In genomic region chr4:113170818-113171468, GRCh38 we compare ENCODE assay signal across 1 cellular context.
A peak's percentile ranks its signal among the peaks of the same experiment; 100 is the strongest.
TF ChIP-seq lines count a peak whose summit lies in the region.

No MANE protein-coding gene starts in this region.

TF ChIP-seq in HepG2, 621 proteins besides CTCF, POLR2A, EP300 and RAD21 (continued from another document and continues in another):
- TF ChIP-seq HNF1A (IDR thresholded peaks at IDR 0.05; ENCODE audit: low read depth) (0 out of 2 replicates have a peak, but pooled peaks have one; percentile 40), HNF1A (CRISPR knock-in tag; IDR thresholded peaks at IDR 0.05; ENCODE audit: borderline replicate concordance) (peak; percentile 52; the same call in 1 of the 2 replicates), ATF2 (CRISPR knock-in tag; IDR thresholded peaks at IDR 0.05) (no peak; the same call in 1 of the 2 replicates), CREM (IDR thresholded peaks at IDR 0.05) (peak; percentile 66), CREM (CRISPR knock-in tag; IDR thresholded peaks at IDR 0.05) (no peak), FOXO1 (CRISPR knock-in tag; IDR thresholded peaks at IDR 0.05) (peak; percentile 26; the same call in 1 of the 2 replicates), MBD4 (IDR thresholded peaks at IDR 0.05; ENCODE audit: borderline replicate concordance, low read length) (0 out of 2 replicates have a peak, but pooled peaks have one; percentile 47), TCF7L2 (IDR thresholded peaks at IDR 0.05; ENCODE audit: low read depth, low read length) (peak; percentile 72), HMG20B (CRISPR knock-in tag; conservative IDR thresholded peaks at IDR 0.05) (peak; percentile 85), BCL6 (CRISPR knock-in tag; IDR thresholded peaks at IDR 0.05) (peak; percentile 75), HDAC2 (CRISPR knock-in tag; IDR thresholded peaks at IDR 0.05) (peak; percentile 83), MIER2 (CRISPR knock-in tag; IDR thresholded peaks at IDR 0.05) (peak; percentile 55; the same call in 1 of the 2 replicates), HMG20A (CRISPR knock-in tag; IDR thresholded peaks at IDR 0.05; ENCODE audit: borderline replicate concordance) (peak; percentile 59; the same call in 1 of the 2 replicates), SOX13 (IDR thresholded peaks at IDR 0.05) (0 out of 2 replicates have a peak, but pooled peaks have one; percentile 34), SOX13 (CRISPR knock-in tag; conservative IDR thresholded peaks at IDR 0.05 in 1 of 2, IDR thresholded peaks at IDR 0.05 in 1 of 2) (peak in 1 of 2 experiments; percentile 77; a peak in 2 of 4 replicates), RBAK (CRISPR knock-in tag; IDR thresholded peaks at IDR 0.05) (no peak), FLYWCH1 (CRISPR knock-in tag; IDR thresholded peaks at IDR 0.05) (no peak)
- TF ChIP-seq, protein P1, sequence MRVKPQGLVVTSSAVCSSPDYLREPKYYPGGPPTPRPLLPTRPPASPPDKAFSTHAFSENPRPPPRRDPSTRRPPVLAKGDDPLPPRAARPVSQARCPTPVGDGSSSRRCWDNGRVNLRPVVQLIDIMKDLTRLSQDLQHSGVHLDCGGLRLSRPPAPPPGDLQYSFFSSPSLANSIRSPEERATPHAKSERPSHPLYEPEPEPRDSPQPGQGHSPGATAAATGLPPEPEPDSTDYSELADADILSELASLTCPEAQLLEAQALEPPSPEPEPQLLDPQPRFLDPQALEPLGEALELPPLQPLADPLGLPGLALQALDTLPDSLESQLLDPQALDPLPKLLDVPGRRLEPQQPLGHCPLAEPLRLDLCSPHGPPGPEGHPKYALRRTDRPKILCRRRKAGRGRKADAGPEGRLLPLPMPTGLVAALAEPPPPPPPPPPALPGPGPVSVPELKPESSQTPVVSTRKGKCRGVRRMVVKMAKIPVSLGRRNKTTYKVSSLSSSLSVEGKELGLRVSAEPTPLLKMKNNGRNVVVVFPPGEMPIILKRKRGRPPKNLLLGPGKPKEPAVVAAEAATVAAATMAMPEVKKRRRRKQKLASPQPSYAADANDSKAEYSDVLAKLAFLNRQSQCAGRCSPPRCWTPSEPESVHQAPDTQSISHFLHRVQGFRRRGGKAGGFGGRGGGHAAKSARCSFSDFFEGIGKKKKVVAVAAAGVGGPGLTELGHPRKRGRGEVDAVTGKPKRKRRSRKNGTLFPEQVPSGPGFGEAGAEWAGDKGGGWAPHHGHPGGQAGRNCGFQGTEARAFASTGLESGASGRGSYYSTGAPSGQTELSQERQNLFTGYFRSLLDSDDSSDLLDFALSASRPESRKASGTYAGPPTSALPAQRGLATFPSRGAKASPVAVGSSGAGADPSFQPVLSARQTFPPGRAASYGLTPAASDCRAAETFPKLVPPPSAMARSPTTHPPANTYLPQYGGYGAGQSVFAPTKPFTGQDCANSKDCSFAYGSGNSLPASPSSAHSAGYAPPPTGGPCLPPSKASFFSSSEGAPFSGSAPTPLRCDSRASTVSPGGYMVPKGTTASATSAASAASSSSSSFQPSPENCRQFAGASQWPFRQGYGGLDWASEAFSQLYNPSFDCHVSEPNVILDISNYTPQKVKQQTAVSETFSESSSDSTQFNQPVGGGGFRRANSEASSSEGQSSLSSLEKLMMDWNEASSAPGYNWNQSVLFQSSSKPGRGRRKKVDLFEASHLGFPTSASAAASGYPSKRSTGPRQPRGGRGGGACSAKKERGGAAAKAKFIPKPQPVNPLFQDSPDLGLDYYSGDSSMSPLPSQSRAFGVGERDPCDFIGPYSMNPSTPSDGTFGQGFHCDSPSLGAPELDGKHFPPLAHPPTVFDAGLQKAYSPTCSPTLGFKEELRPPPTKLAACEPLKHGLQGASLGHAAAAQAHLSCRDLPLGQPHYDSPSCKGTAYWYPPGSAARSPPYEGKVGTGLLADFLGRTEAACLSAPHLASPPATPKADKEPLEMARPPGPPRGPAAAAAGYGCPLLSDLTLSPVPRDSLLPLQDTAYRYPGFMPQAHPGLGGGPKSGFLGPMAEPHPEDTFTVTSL (CRISPR knock-in tag; IDR thresholded peaks at IDR 0.05; ENCODE audit: borderline replicate concordance) = peak; percentile 15; the same call in 1 of the 2 replicates
- TF ChIP-seq, protein P2, sequence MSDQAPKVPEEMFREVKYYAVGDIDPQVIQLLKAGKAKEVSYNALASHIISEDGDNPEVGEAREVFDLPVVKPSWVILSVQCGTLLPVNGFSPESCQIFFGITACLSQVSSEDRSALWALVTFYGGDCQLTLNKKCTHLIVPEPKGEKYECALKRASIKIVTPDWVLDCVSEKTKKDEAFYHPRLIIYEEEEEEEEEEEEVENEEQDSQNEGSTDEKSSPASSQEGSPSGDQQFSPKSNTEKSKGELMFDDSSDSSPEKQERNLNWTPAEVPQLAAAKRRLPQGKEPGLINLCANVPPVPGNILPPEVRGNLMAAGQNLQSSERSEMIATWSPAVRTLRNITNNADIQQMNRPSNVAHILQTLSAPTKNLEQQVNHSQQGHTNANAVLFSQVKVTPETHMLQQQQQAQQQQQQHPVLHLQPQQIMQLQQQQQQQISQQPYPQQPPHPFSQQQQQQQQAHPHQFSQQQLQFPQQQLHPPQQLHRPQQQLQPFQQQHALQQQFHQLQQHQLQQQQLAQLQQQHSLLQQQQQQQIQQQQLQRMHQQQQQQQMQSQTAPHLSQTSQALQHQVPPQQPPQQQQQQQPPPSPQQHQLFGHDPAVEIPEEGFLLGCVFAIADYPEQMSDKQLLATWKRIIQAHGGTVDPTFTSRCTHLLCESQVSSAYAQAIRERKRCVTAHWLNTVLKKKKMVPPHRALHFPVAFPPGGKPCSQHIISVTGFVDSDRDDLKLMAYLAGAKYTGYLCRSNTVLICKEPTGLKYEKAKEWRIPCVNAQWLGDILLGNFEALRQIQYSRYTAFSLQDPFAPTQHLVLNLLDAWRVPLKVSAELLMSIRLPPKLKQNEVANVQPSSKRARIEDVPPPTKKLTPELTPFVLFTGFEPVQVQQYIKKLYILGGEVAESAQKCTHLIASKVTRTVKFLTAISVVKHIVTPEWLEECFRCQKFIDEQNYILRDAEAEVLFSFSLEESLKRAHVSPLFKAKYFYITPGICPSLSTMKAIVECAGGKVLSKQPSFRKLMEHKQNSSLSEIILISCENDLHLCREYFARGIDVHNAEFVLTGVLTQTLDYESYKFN (CRISPR knock-in tag; conservative IDR thresholded peaks at IDR 0.05) = peak; percentile 64
- TF ChIP-seq, protein P3, sequence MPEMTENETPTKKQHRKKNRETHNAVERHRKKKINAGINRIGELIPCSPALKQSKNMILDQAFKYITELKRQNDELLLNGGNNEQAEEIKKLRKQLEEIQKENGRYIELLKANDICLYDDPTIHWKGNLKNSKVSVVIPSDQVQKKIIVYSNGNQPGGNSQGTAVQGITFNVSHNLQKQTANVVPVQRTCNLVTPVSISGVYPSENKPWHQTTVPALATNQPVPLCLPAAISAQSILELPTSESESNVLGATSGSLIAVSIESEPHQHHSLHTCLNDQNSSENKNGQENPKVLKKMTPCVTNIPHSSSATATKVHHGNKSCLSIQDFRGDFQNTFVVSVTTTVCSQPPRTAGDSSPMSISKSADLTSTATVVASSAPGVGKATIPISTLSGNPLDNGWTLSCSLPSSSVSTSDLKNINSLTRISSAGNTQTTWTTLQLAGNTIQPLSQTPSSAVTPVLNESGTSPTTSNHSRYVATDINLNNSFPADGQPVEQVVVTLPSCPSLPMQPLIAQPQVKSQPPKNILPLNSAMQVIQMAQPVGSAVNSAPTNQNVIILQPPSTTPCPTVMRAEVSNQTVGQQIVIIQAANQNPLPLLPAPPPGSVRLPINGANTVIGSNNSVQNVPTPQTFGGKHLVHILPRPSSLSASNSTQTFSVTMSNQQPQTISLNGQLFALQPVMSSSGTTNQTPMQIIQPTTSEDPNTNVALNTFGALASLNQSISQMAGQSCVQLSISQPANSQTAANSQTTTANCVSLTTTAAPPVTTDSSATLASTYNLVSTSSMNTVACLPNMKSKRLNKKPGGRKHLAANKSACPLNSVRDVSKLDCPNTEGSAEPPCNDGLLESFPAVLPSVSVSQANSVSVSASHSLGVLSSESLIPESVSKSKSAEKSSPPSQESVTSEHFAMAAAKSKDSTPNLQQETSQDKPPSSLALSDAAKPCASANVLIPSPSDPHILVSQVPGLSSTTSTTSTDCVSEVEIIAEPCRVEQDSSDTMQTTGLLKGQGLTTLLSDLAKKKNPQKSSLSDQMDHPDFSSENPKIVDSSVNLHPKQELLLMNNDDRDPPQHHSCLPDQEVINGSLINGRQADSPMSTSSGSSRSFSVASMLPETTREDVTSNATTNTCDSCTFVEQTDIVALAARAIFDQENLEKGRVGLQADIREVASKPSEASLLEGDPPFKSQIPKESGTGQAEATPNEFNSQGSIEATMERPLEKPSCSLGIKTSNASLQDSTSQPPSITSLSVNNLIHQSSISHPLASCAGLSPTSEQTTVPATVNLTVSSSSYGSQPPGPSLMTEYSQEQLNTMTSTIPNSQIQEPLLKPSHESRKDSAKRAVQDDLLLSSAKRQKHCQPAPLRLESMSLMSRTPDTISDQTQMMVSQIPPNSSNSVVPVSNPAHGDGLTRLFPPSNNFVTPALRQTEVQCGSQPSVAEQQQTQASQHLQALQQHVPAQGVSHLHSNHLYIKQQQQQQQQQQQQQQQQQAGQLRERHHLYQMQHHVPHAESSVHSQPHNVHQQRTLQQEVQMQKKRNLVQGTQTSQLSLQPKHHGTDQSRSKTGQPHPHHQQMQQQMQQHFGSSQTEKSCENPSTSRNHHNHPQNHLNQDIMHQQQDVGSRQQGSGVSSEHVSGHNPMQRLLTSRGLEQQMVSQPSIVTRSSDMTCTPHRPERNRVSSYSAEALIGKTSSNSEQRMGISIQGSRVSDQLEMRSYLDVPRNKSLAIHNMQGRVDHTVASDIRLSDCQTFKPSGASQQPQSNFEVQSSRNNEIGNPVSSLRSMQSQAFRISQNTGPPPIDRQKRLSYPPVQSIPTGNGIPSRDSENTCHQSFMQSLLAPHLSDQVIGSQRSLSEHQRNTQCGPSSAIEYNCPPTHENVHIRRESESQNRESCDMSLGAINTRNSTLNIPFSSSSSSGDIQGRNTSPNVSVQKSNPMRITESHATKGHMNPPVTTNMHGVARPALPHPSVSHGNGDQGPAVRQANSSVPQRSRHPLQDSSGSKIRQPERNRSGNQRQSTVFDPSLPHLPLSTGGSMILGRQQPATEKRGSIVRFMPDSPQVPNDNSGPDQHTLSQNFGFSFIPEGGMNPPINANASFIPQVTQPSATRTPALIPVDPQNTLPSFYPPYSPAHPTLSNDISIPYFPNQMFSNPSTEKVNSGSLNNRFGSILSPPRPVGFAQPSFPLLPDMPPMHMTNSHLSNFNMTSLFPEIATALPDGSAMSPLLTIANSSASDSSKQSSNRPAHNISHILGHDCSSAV (CRISPR knock-in tag; IDR thresholded peaks at IDR 0.05; ENCODE audit: borderline replicate concordance) = no peak
- TF ChIP-seq, protein P4, sequence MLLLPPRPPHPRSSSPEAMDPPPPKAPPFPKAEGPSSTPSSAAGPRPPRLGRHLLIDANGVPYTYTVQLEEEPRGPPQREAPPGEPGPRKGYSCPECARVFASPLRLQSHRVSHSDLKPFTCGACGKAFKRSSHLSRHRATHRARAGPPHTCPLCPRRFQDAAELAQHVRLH (CRISPR knock-in tag; IDR thresholded peaks at IDR 0.05; ENCODE audit: borderline replicate concordance, low read depth) = no peak
- TF ChIP-seq, protein P5, sequence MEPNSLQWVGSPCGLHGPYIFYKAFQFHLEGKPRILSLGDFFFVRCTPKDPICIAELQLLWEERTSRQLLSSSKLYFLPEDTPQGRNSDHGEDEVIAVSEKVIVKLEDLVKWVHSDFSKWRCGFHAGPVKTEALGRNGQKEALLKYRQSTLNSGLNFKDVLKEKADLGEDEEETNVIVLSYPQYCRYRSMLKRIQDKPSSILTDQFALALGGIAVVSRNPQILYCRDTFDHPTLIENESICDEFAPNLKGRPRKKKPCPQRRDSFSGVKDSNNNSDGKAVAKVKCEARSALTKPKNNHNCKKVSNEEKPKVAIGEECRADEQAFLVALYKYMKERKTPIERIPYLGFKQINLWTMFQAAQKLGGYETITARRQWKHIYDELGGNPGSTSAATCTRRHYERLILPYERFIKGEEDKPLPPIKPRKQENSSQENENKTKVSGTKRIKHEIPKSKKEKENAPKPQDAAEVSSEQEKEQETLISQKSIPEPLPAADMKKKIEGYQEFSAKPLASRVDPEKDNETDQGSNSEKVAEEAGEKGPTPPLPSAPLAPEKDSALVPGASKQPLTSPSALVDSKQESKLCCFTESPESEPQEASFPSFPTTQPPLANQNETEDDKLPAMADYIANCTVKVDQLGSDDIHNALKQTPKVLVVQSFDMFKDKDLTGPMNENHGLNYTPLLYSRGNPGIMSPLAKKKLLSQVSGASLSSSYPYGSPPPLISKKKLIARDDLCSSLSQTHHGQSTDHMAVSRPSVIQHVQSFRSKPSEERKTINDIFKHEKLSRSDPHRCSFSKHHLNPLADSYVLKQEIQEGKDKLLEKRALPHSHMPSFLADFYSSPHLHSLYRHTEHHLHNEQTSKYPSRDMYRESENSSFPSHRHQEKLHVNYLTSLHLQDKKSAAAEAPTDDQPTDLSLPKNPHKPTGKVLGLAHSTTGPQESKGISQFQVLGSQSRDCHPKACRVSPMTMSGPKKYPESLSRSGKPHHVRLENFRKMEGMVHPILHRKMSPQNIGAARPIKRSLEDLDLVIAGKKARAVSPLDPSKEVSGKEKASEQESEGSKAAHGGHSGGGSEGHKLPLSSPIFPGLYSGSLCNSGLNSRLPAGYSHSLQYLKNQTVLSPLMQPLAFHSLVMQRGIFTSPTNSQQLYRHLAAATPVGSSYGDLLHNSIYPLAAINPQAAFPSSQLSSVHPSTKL (CRISPR knock-in tag; IDR thresholded peaks at IDR 0.05) = peak; percentile 80
